ENCODE assay signal across 8 cellular contexts in the genomic region with DNA sequence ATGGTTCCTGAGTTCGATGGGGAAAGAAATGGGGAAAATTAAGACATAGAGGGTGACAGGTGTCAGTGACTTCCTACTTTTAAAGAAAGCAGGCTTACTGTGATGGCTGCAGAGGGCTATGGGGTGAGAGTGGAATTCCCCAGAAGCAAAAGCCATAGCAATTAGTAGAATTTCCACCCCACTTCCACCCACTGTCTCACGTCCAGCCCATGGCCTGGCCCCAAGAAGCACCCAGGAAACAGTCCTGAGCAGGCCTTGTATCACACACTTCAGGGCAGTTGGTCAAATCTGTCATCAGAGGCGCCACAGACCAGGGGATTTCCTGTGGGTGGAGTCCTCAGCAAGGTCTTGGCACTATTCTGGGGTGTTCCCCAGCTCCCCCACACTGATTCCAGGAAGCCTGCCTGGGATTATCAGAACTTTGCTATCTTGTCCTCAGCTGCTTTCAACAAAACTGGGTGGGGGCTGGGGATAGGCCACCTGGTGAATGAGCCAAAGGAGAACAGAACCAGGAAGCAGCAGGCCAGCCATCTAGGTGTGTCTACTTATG.
A peak's percentile ranks its signal among the peaks of the same experiment; 100 is the strongest.
DNase-seq lines count a peak whose midpoint lies in the region; ATAC-seq and TF ChIP-seq lines count a peak whose summit lies in the region.

No MANE protein-coding gene starts in this region.

- TF ChIP-seq CTCF in right atrium auricular region (IDR thresholded peaks at IDR 0.05), result no peak

- no peaks in the 10 kb centered on the region for H3K27me3 ChIP-seq in right atrium auricular region

- no peaks in the 10 kb centered on the region for H3K4me1 ChIP-seq in right atrium auricular region

- H3K4me3 ChIP-seq in right atrium auricular region, result no peak overlapping the region

- no peak for DNase-seq in left cardiac atrium
- no peak for DNase-seq in right atrium auricular region (ENCODE audit: low spot score)
- DNase-seq in activated CD8-positive, alpha-beta memory T cell treated with anti-CD3 and anti-CD28 coated beads for 48 hours (ENCODE audit: low read depth in 2 of 3, low spot score in 2 of 3), result peak in 2 of 3 experiments; percentile 49 to 78
- peak; percentile 46 to 70 for DNase-seq in stimulated activated CD4-positive, alpha-beta T cell treated with anti-CD3 and anti-CD28 coated beads, Interleukin-12 subunit alpha, Interleukin-12 subunit beta, amount 100 ng/mL, for 24 hours (ENCODE audit: low read depth in 2 of 2)
- DNase-seq in NCI-H345 treated with DMSO at 0.1 percent for 48 hours (lab: John Stamatoyannopoulos, UW; ENCODE audit: unreplicated experiment), result no peak
- no peak for DNase-seq in NCI-H446 (lab: John Stamatoyannopoulos, UW)
- no peak for DNase-seq in GOT3 (lab: John Stamatoyannopoulos, UW)

- no peak overlapping the region for H3K27ac ChIP-seq in right atrium auricular region

- intact Hi-C loops in left cardiac atrium (cut with DNase I), result no loop called here

- ATAC-seq in left cardiac atrium (peak; percentile 57), HG03354 (IDR thresholded peaks at IDR 0.05; ENCODE audit: poor library complexity, severe bottlenecking, unreplicated experiment) (peak; percentile 81)

- no peaks in the 10 kb centered on the region for H3K9me3 ChIP-seq in right atrium auricular region

- H3K36me3 ChIP-seq in right atrium auricular region, result no peaks in the 10 kb centered on the region

Comparison
In these comparisons a context has a peak if more than half of its experiments do, and no peak if none do; other contexts are left out.
1. DNase-seq: peak in activated CD8-positive, alpha-beta memory T cell treated with anti-CD3 and anti-CD28 coated beads for 48 hours (2 of 3) and stimulated activated CD4-positive, alpha-beta T cell treated with anti-CD3 and anti-CD28 coated beads, Interleukin-12 subunit alpha, Interleukin-12 subunit beta, amount 100 ng/mL, for 24 hours (2 of 2); none in left cardiac atrium (single experiment), right atrium auricular region (single experiment), NCI-H345 treated with DMSO at 0.1 percent for 48 hours (single experiment), NCI-H446 (0 of 2) and GOT3 (single experiment).